16 cellular contexts compared by ENCODE assay signal in the genomic region with DNA sequence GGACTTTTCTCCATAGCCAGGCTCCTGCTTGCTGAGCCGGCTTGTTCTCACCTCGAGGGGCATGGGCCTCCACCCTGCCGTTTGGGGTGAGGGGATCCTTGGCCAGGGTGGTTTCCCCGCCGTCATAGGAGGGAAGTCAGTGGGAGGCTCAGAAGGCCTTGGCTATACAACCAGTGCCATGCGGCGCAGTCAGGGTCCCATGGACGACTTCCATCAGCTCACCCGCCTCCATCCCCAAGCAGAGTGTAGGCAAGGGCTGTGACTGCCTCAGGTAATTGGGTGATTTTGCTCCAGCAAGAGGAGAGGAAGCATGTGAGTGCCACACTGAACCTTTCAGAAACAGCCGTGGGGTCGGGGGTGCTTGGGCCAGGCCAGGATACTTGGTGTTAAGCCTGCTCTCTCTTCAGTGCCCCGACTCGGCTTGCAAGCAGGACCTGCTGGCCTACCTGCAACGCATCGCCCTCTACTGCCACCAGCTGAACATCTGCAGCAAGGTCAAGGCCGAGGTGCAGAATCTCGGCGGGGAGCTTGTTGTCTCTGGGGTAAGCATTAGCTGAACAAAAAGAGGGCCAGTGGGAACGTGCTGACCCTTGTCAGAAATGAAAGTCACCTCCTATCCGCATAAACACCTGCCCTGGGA. TPM values are rescaled to one million over a fixed set of nuclear protein-coding genes. Genes with fewer than 3 reads are reported as not detected.
DNase-seq lines count a peak whose midpoint lies in the region; ATAC-seq and TF ChIP-seq lines count a peak whose summit lies in the region.
"Had no signal": no experiment of that assay in that cellular context is flagged by ENCODE, and none has a peak within 500 bp of the region (broad histone marks: within the 10 kb centered on the region; RNA-seq: fewer than 3 reads in every experiment).

No MANE protein-coding gene starts in this region.

- 91 to 93% methylated on average over 18 to 20 of the region's 20 CpGs for WGBS in endodermal cell (ENCODE audit: insufficient coverage in 1 of 2, insufficient read length in 1 of 2), 2 experiments
- WGBS in stomach, 5 donors = 76 to 86% (median 79%) methylated on average over 16 to 20 of the region's 20 CpGs

- TF ChIP-seq EP300 in stomach (IDR thresholded peaks at IDR 0.05) = no peak

- H3K9me3 ChIP-seq in left ventricle myocardium inferior (replicated peaks) (no peaks in the 10 kb centered on the region), endodermal cell (ENCODE audit: control insufficient read depth, low read length) (no peaks in the 10 kb centered on the region), stomach (no peaks in the 10 kb centered on the region)

- no peaks in the 10 kb centered on the region for H3K9me3 Mint-ChIP-seq in endodermal cell
- H3K9me3 Mint-ChIP-seq: immature natural killer cell had no signal

- H3K36me3 ChIP-seq in left ventricle myocardium inferior (peaks cover 76% of the 10 kb centered on the region), endodermal cell (ENCODE audit: control insufficient read depth, insufficient read depth, low read length) (peaks cover 85% of the 10 kb centered on the region), stomach (peaks cover 56 to 94% (median 93%) of the 10 kb centered on the region in 4 donors)

- H3K27ac Mint-ChIP-seq in endodermal cell = no peak overlapping the region
- H3K27ac Mint-ChIP-seq: immature natural killer cell had no signal

- no peak overlapping the region for H3K4me3 ChIP-seq in left ventricle myocardium inferior
- no peak overlapping the region for H3K4me3 ChIP-seq in endodermal cell (ENCODE audit: low read length)
- no peak overlapping the region for H3K4me3 ChIP-seq in stomach
- H3K4me3 ChIP-seq: coronary artery, SK-N-MC had no signal

- no peak overlapping the region for H3K4me3 Mint-ChIP-seq in endodermal cell
- H3K4me3 Mint-ChIP-seq: immature natural killer cell had no signal

- H3K4me1 Mint-ChIP-seq in endodermal cell = peaks cover 2% of the 10 kb centered on the region
- H3K4me1 Mint-ChIP-seq: immature natural killer cell had no signal

- ATAC-seq in left ventricle myocardium superior = no peak

- TF ChIP-seq CTCF in left ventricle myocardium inferior (IDR thresholded peaks at IDR 0.05; ENCODE audit: borderline replicate concordance) (no peak), endodermal cell (conservative IDR thresholded peaks at IDR 0.05) (peak; percentile 76), stomach (IDR thresholded peaks at IDR 0.05) (no peak)

- intact Hi-C loops in left ventricle myocardium inferior (cut with micrococcal nuclease) (no loop called here), left ventricle myocardium superior (cut with micrococcal nuclease) (no loop called here), stomach (cut with DNase I; ENCODE audit: low total_unique reads) (no loop called here)

- H3K27ac ChIP-seq in left ventricle myocardium inferior (replicated peaks) (peak overlapping the region; percentile 1), endodermal cell (ENCODE audit: low read depth, low read length) (no peak overlapping the region), stomach (peak overlapping the region in 1 of 5 donors; percentile 1)
- H3K27ac ChIP-seq: coronary artery, SK-N-MC had no signal

- H3K4me1 ChIP-seq in left ventricle myocardium inferior = peaks cover 48% of the 10 kb centered on the region
- H3K4me1 ChIP-seq in endodermal cell (ENCODE audit: control insufficient read depth, insufficient read depth, low read length) = no peaks in the 10 kb centered on the region
- H3K4me1 ChIP-seq in stomach = peaks cover 7 to 14% (median 11%) of the 10 kb centered on the region in 4 donors

- no peak overlapping the region for H3K9ac ChIP-seq in endodermal cell (ENCODE audit: extremely low read depth, low read length, poor library complexity, severe bottlenecking)

- no peak for DNase-seq in left ventricle myocardium inferior
- DNase-seq in left ventricle myocardium superior = no peak
- peak; percentile 6 for DNase-seq in NAMALWA (ENCODE audit: low spot score)
- peak; percentile 87 for DNase-seq in endodermal cell
- DNase-seq in stomach = peak; percentile 25
- DNase-seq in activated gamma-delta T cell treated with Interleukin-2 at 50 U/mL for 16 hours = no peak
- DNase-seq in EL = no peak
- no peak for DNase-seq in effector CD4-positive, alpha-beta T cell
- DNase-seq: DMS 273 treated with DMSO at 0.1 percent for 48 hours; GOT3; immature natural killer cell; NCI-H2171 treated with DMSO at 0.1 percent for 48 hours; stimulated activated CD8-positive, alpha-beta memory T cell treated with anti-CD3 and anti-CD28 coated beads, Interleukin-4, amount 100 ng/mL, for 48 hours had no signal

- no peaks in the 10 kb centered on the region for H3K27me3 ChIP-seq in left ventricle myocardium inferior (ENCODE audit: low read depth)
- no peaks in the 10 kb centered on the region for H3K27me3 ChIP-seq in endodermal cell (ENCODE audit: control insufficient read depth, insufficient read depth, low read length, poor library complexity, severe bottlenecking)
- no peaks in the 10 kb centered on the region for H3K27me3 ChIP-seq in stomach

- H3K27me3 Mint-ChIP-seq in endodermal cell (ENCODE audit: insufficient read depth) = no peaks in the 10 kb centered on the region

- TF ChIP-seq POLR2A in stomach (IDR thresholded peaks at IDR 0.05) = no peak

- peaks cover 70% of the 10 kb centered on the region for H3K36me3 Mint-ChIP-seq in endodermal cell (ENCODE audit: low read depth)

RNA-seq across cellular contexts. Expression of a gene that starts 57.2 kb away (rescaled TPM):
- total RNA-seq in left ventricle myocardium inferior = not detected
- 0.12 TPM for total RNA-seq in left ventricle myocardium superior
- not detected for total RNA-seq in endodermal cell
- 6.3 TPM for polyA plus RNA-seq in endodermal cell (2013, experiment 1 of 2)
- polyA plus RNA-seq in endodermal cell (2013, experiment 2 of 2) = 3.5 TPM
- total RNA-seq in stomach = 1 to 10 TPM in 1 of 5 donors, not detected in 4; 1.5 TPM
- under 1 TPM in 1 of 3 donors, not detected in 2; 0.15 TPM for polyA plus RNA-seq in stomach
- total RNA-seq: M059J had no signal
- polyA plus RNA-seq: immature natural killer cell had no signal

Comparison
In these comparisons a context has a peak if more than half of its experiments do, and no peak if none do; other contexts are left out.
1. DNase-seq: peak in NAMALWA (single experiment), endodermal cell (single experiment) and stomach (single experiment); none in left ventricle myocardium inferior (single experiment), left ventricle myocardium superior (single experiment), activated gamma-delta T cell treated with Interleukin-2 at 50 U/mL for 16 hours (single experiment), EL (single experiment) and effector CD4-positive, alpha-beta T cell (single experiment).